Comparison of ENCODE assay signal across 8 cellular contexts in the genomic region with DNA sequence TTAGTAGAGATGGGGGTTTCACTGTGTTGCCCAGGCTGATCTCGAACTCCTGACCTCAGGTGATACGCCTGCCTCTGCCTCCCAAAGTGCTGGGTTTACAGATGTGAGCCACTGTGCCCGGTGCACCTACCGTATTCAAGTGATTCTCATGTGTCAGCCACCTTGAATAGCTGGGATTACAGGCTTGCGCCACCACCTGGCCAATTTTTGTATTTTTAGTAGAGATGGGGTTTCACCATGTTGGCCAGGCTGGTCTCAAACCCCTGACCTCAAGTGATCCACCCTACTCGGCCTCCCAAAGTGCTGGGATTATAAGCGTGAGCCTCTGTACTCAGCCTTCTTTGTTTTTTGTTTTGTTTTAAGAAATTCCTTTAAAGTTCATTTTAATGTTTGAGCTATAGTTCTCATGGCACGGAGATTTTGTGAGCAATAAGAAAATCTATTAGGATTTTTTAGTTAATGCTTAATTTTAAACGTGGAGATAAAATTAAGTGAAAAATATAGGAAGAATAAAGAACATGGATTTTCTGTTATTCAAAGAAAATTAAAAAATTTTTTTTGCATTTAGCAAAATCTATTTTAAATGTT.
DNase-seq lines count a peak whose midpoint lies in the region; ATAC-seq and TF ChIP-seq lines count a peak whose summit lies in the region.

No MANE protein-coding gene starts in this region.

- H3K4me3 Mint-ChIP-seq in chondrocyte (ENCODE audit: unreplicated experiment): no peak overlapping the region
- H3K4me3 Mint-ChIP-seq in naive B cell: no peak overlapping the region

- no peaks in the 10 kb centered on the region for H3K4me1 Mint-ChIP-seq in chondrocyte (ENCODE audit: low read depth)
- peaks cover 0 to 6% (median 5%) of the 10 kb centered on the region in 3 donors for H3K4me1 Mint-ChIP-seq in naive B cell

- H3K36me3 Mint-ChIP-seq in chondrocyte (ENCODE audit: low read depth): peaks cover 8% of the 10 kb centered on the region
- H3K36me3 Mint-ChIP-seq in naive B cell: peaks cover 0 to 8% of the 10 kb centered on the region in 2 donors

- H3K27ac Mint-ChIP-seq in chondrocyte (ENCODE audit: unreplicated experiment) (no peak overlapping the region), naive B cell (peak overlapping the region in 1 of 6 donors; percentile 77)

- ATAC-seq in HG03159 (IDR thresholded peaks at IDR 0.05; ENCODE audit: unreplicated experiment): peak; percentile 72
- peak; percentile 94 for ATAC-seq in SK-N-SH treated with all-trans-retinoic acid at 6 μM for 48 hours
- ATAC-seq in naive B cell (ENCODE audit: low read depth in 2 of 2): peak; percentile 63 to 71
- ATAC-seq in GM21737 (IDR thresholded peaks at IDR 0.05; ENCODE audit: unreplicated experiment): no peak

- H3K27me3 Mint-ChIP-seq in chondrocyte (ENCODE audit: low read depth) (no peaks in the 10 kb centered on the region), naive B cell (no peaks in the 10 kb centered on the region)

- no peaks in the 10 kb centered on the region for H3K9me3 Mint-ChIP-seq in chondrocyte (ENCODE audit: low read depth)
- H3K9me3 Mint-ChIP-seq in naive B cell: no peaks in the 10 kb centered on the region

- peak; percentile 80 for TF ChIP-seq CTCF in chondrocyte (IDR thresholded peaks at IDR 0.05)

- DNase-seq in DMS 273 (lab: John Stamatoyannopoulos, UW; ENCODE audit: unreplicated experiment) (peak; percentile 62), DMS 273 treated with DMSO at 0.1 percent for 48 hours (lab: John Stamatoyannopoulos, UW) (no peak), chondrocyte (ENCODE audit: low spot score) (no peak), naive B cell (peak; percentile 39), NCI-H187 treated with DMSO at 0.1 percent for 48 hours (lab: John Stamatoyannopoulos, UW) (no peak)

TF ChIP-seq in SK-N-SH treated with all-trans-retinoic acid at 6 μM for 48 hours, 23 proteins besides CTCF, POLR2A, EP300 and RAD21:
- TF ChIP-seq ZC3H10 (CRISPR knock-in tag; IDR thresholded peaks at IDR 0.05): no peak
- TF ChIP-seq BACH2 (CRISPR knock-in tag; IDR thresholded peaks at IDR 0.05; ENCODE audit: borderline replicate concordance): no peak
- TF ChIP-seq PPARA (CRISPR knock-in tag; IDR thresholded peaks at IDR 0.05; ENCODE audit: borderline replicate concordance): no peak
TF ChIP-seq in SK-N-SH treated with all-trans-retinoic acid at 6 μM for 48 hours: peak in this region for 0.

Comparison
In these comparisons a context has a peak if more than half of its experiments do, and no peak if none do; other contexts are left out.
1. DNase-seq: peak in DMS 273 (single experiment) and naive B cell (single experiment); none in DMS 273 treated with DMSO at 0.1 percent for 48 hours (single experiment), chondrocyte (single experiment) and NCI-H187 treated with DMSO at 0.1 percent for 48 hours (single experiment).